In the genomic region with DNA sequence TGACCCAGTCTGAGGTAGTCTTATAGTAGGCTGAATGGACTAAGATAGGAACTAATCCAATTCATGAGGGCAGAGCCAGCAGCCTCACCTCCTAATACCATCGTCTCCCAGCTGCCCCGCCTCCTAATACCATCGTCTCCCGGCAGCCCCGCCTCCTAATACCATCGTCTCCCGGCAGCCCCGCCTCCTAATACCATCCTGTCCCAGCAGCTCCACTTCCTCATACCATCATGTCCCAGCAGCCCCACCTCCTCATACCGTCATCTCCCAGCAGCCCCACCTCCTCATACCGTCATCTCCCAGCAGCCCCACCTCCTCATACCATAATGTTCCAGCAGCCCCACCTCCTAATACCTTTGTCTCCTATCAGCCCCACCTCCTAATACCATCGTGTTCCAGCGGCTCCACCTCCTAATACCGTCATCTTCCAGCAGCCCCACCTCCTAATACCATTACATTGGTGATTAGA, we compare ENCODE assay signal across 1 cellular context.
A peak's percentile ranks its signal among the peaks of the same experiment; 100 is the strongest.
TF ChIP-seq lines count a peak whose summit lies in the region.

No MANE protein-coding gene starts in this region.

TF ChIP-seq in K562, 482 proteins besides CTCF, POLR2A, EP300 and RAD21 (continued from another document and continues in another):
- TF ChIP-seq, protein P1, sequence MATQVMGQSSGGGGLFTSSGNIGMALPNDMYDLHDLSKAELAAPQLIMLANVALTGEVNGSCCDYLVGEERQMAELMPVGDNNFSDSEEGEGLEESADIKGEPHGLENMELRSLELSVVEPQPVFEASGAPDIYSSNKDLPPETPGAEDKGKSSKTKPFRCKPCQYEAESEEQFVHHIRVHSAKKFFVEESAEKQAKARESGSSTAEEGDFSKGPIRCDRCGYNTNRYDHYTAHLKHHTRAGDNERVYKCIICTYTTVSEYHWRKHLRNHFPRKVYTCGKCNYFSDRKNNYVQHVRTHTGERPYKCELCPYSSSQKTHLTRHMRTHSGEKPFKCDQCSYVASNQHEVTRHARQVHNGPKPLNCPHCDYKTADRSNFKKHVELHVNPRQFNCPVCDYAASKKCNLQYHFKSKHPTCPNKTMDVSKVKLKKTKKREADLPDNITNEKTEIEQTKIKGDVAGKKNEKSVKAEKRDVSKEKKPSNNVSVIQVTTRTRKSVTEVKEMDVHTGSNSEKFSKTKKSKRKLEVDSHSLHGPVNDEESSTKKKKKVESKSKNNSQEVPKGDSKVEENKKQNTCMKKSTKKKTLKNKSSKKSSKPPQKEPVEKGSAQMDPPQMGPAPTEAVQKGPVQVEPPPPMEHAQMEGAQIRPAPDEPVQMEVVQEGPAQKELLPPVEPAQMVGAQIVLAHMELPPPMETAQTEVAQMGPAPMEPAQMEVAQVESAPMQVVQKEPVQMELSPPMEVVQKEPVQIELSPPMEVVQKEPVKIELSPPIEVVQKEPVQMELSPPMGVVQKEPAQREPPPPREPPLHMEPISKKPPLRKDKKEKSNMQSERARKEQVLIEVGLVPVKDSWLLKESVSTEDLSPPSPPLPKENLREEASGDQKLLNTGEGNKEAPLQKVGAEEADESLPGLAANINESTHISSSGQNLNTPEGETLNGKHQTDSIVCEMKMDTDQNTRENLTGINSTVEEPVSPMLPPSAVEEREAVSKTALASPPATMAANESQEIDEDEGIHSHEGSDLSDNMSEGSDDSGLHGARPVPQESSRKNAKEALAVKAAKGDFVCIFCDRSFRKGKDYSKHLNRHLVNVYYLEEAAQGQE (CRISPR knock-in tag; IDR thresholded peaks at IDR 0.05; ENCODE audit: low read depth): no peak
- TF ChIP-seq, protein P2, sequence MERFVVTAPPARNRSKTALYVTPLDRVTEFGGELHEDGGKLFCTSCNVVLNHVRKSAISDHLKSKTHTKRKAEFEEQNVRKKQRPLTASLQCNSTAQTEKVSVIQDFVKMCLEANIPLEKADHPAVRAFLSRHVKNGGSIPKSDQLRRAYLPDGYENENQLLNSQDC (CRISPR knock-in tag; IDR thresholded peaks at IDR 0.05): no peak
- TF ChIP-seq L3MBTL2 (IDR thresholded peaks at IDR 0.05) (no peak), ELF1 (tag; IDR thresholded peaks at IDR 0.05) (peak; percentile 51), ZBTB8A (IDR thresholded peaks at IDR 0.05; ENCODE audit: partially characterized antibody) (no peak), RFX1 (IDR thresholded peaks at IDR 0.05) (peak; percentile 53), ZNF197 (CRISPR knock-in tag; IDR thresholded peaks at IDR 0.05; ENCODE audit: low read depth) (no peak), DACH1 (IDR thresholded peaks at IDR 0.05; ENCODE audit: partially characterized antibody) (peak; percentile 73), CREM (IDR thresholded peaks at IDR 0.05; ENCODE audit: low read depth) (peak; percentile 45; the same call in 1 of the 2 replicates), PHTF2 (CRISPR knock-in tag; IDR thresholded peaks at IDR 0.05) (no peak), ZNF121 (CRISPR knock-in tag; conservative IDR thresholded peaks at IDR 0.05) (no peak), FOXJ2 (tag; IDR thresholded peaks at IDR 0.05) (no peak), MLX (CRISPR knock-in tag; conservative IDR thresholded peaks at IDR 0.05) (no peak), NRF1 (conservative IDR thresholded peaks at IDR 0.05 in 1 of 2, IDR thresholded peaks at IDR 0.05 in 1 of 2) (0 out of 4 replicates have a peak, but pooled peaks of 1 of the 2 experiments have one; percentile 21), CREB1 (IDR thresholded peaks at IDR 0.05) (no peak), CREB1 (CRISPR knock-in tag; IDR thresholded peaks at IDR 0.05) (peak; percentile 39; the same call in 1 of the 2 replicates), TEAD1 (CRISPR knock-in tag; IDR thresholded peaks at IDR 0.05) (peak in 1 of 2 experiments; percentile 54; a peak in 1 of 4 replicates), NR3C1 (CRISPR knock-in tag; IDR thresholded peaks at IDR 0.05) (no peak), PRDM10 (IDR thresholded peaks at IDR 0.05; ENCODE audit: partially characterized antibody) (no peak), JUND (IDR thresholded peaks at IDR 0.05; ENCODE audit: borderline replicate concordance, low read depth, low read length) (0 out of 2 replicates have a peak, but pooled peaks have one; percentile 6), JUND (tag; IDR thresholded peaks at IDR 0.05; ENCODE audit: borderline replicate concordance, low read depth, low read length) (no peak), THRA (IDR thresholded peaks at IDR 0.05) (no peak), EWSR1 (IDR thresholded peaks at IDR 0.05; ENCODE audit: borderline replicate concordance, low read depth, partially characterized antibody) (no peak), SPI1 (IDR thresholded peaks at IDR 0.05; ENCODE audit: borderline replicate concordance, low read depth, low read length) (peak; percentile 84), KLF16 (IDR thresholded peaks at IDR 0.05) (no peak), ZNF12 (CRISPR knock-in tag; IDR thresholded peaks at IDR 0.05) (peak; percentile 90), ZKSCAN1 (IDR thresholded peaks at IDR 0.05; ENCODE audit: low read depth, low read length) (no peak), FOXK1 (CRISPR knock-in tag; IDR thresholded peaks at IDR 0.05; ENCODE audit: borderline replicate concordance) (no peak), ZNF140 (CRISPR knock-in tag; IDR thresholded peaks at IDR 0.05) (no peak), VEZF1 (CRISPR knock-in tag; IDR thresholded peaks at IDR 0.05) (peak; percentile 48), RBFOX2 (IDR thresholded peaks at IDR 0.05; ENCODE audit: low read depth, low read length) (no peak), SIX5 (IDR thresholded peaks at IDR 0.05; ENCODE audit: borderline replicate concordance in 1 of 2, insufficient read depth in 1 of 2, low read depth in 1 of 2, low read length in 2 of 2) (no peak), ATF1 (CRISPR knock-in tag; IDR thresholded peaks at IDR 0.05) (no peak), ATF1 (tag; IDR thresholded peaks at IDR 0.05) (peak; percentile 54), PCBP2 (IDR thresholded peaks at IDR 0.05; ENCODE audit: low read depth, low read length, poor library complexity, severe bottlenecking) (no peak), ETV6 (IDR thresholded peaks at IDR 0.05; ENCODE audit: borderline replicate concordance in 1 of 2, low read depth in 2 of 2, low read length in 1 of 2) (no peak), ETV6 (CRISPR knock-in tag; IDR thresholded peaks at IDR 0.05; ENCODE audit: borderline replicate concordance) (no peak), MYBL2 (IDR thresholded peaks at IDR 0.05; ENCODE audit: low read depth) (no peak), MYBL2 (CRISPR knock-in tag; IDR thresholded peaks at IDR 0.05; ENCODE audit: borderline replicate concordance) (no peak), MAZ (CRISPR knock-in tag; conservative IDR thresholded peaks at IDR 0.05 in 1 of 2, IDR thresholded peaks at IDR 0.05 in 1 of 2) (no peak), HDAC3 (IDR thresholded peaks at IDR 0.05; ENCODE audit: borderline replicate concordance, partially characterized antibody) (no peak)
- TF ChIP-seq, protein P3, sequence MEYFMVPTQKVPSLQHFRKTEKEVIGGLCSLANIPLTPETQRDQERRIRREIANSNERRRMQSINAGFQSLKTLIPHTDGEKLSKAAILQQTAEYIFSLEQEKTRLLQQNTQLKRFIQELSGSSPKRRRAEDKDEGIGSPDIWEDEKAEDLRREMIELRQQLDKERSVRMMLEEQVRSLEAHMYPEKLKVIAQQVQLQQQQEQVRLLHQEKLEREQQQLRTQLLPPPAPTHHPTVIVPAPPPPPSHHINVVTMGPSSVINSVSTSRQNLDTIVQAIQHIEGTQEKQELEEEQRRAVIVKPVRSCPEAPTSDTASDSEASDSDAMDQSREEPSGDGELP (CRISPR knock-in tag; IDR thresholded peaks at IDR 0.05; ENCODE audit: borderline replicate concordance): peak; percentile 51; the same call in 1 of the 2 replicates
- TF ChIP-seq, protein P4, sequence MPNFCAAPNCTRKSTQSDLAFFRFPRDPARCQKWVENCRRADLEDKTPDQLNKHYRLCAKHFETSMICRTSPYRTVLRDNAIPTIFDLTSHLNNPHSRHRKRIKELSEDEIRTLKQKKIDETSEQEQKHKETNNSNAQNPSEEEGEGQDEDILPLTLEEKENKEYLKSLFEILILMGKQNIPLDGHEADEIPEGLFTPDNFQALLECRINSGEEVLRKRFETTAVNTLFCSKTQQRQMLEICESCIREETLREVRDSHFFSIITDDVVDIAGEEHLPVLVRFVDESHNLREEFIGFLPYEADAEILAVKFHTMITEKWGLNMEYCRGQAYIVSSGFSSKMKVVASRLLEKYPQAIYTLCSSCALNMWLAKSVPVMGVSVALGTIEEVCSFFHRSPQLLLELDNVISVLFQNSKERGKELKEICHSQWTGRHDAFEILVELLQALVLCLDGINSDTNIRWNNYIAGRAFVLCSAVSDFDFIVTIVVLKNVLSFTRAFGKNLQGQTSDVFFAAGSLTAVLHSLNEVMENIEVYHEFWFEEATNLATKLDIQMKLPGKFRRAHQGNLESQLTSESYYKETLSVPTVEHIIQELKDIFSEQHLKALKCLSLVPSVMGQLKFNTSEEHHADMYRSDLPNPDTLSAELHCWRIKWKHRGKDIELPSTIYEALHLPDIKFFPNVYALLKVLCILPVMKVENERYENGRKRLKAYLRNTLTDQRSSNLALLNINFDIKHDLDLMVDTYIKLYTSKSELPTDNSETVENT (CRISPR knock-in tag; IDR thresholded peaks at IDR 0.05): no peak
- TF ChIP-seq, protein P5, sequence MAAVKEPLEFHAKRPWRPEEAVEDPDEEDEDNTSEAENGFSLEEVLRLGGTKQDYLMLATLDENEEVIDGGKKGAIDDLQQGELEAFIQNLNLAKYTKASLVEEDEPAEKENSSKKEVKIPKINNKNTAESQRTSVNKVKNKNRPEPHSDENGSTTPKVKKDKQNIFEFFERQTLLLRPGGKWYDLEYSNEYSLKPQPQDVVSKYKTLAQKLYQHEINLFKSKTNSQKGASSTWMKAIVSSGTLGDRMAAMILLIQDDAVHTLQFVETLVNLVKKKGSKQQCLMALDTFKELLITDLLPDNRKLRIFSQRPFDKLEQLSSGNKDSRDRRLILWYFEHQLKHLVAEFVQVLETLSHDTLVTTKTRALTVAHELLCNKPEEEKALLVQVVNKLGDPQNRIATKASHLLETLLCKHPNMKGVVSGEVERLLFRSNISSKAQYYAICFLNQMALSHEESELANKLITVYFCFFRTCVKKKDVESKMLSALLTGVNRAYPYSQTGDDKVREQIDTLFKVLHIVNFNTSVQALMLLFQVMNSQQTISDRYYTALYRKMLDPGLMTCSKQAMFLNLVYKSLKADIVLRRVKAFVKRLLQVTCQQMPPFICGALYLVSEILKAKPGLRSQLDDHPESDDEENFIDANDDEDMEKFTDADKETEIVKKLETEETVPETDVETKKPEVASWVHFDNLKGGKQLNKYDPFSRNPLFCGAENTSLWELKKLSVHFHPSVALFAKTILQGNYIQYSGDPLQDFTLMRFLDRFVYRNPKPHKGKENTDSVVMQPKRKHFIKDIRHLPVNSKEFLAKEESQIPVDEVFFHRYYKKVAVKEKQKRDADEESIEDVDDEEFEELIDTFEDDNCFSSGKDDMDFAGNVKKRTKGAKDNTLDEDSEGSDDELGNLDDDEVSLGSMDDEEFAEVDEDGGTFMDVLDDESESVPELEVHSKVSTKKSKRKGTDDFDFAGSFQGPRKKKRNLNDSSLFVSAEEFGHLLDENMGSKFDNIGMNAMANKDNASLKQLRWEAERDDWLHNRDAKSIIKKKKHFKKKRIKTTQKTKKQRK (IDR thresholded peaks at IDR 0.05; ENCODE audit: borderline replicate concordance, low read depth, low read length): no peak
